1 cellular context compared by ENCODE assay signal in genomic region chr1:226424228-226425003, GRCh38.
A peak's percentile ranks its signal among the peaks of the same experiment; 100 is the strongest.
TF ChIP-seq lines count a peak whose summit lies in the region.

No MANE protein-coding gene starts in this region.

TF ChIP-seq in HEK293, 187 proteins besides CTCF, POLR2A, EP300 and RAD21 (continued from another document):
- TF ChIP-seq ZNF513 (tag by site-specific recombination; IDR thresholded peaks at IDR 0.05) (0 out of 2 replicates have a peak, but pooled peaks have one; percentile 25), TCF7L2 (IDR thresholded peaks at IDR 0.05; ENCODE audit: borderline replicate concordance, low read depth, low read length) (peak; percentile 92; the same call in 1 of the 2 replicates), ZNF530 (tag by site-specific recombination; IDR thresholded peaks at IDR 0.05; ENCODE audit: low read depth) (no peak), ZNF350 (tag by site-specific recombination; IDR thresholded peaks at IDR 0.05) (no peak), ZNF18 (tag by site-specific recombination; IDR thresholded peaks at IDR 0.05) (peak; percentile 79), ZSCAN4 (tag by site-specific recombination; IDR thresholded peaks at IDR 0.05) (no peak), ZNF555 (tag by site-specific recombination; conservative IDR thresholded peaks at IDR 0.05) (no peak)
